1 cellular context compared by ENCODE assay signal in the genomic region with DNA sequence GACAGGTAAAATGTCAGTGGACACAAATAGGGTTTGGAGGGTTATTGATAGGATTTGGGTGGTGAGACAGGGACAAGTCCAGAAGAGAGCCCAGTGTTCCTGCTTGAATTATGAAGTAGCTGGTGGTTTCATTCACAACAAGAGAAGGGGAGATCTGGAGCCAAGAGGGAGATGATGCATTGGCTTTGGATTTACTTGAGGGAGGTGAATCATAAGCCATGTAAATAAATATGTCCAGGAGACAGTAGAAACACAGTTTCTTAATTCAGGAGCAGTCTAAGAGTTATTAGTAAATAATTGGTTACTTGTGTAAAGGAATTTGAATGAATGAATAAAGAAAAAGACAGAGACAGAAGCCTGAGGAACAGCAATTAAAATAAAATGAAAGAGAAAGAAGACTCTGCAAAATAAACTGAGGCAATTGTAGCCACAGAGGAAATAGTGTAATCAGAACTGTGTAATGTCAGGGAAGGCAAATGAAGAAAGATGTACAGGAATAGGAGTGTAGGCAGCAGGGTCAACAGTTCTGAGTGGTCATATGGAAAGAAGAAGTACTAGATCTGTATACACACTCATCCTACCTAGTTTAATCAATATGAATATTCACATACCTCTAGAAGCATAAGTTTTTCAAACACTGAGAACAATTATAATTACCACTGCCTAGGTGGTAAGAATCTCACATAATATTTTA.
TF ChIP-seq lines count a peak whose summit lies in the region.

No MANE protein-coding gene starts in this region.

TF ChIP-seq in SK-N-SH, 30 proteins besides CTCF, POLR2A, EP300 and RAD21 (continued from another document):
- TF ChIP-seq, protein P1, sequence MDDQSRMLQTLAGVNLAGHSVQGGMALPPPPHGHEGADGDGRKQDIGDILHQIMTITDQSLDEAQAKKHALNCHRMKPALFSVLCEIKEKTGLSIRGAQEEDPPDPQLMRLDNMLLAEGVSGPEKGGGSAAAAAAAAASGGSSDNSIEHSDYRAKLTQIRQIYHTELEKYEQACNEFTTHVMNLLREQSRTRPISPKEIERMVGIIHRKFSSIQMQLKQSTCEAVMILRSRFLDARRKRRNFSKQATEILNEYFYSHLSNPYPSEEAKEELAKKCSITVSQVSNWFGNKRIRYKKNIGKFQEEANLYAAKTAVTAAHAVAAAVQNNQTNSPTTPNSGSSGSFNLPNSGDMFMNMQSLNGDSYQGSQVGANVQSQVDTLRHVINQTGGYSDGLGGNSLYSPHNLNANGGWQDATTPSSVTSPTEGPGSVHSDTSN (IDR thresholded peaks at IDR 0.05): 0 out of 2 replicates have a peak, but pooled peaks have one; percentile 17
